Comparison of ENCODE assay signal across 7 cellular contexts in the genomic region with DNA sequence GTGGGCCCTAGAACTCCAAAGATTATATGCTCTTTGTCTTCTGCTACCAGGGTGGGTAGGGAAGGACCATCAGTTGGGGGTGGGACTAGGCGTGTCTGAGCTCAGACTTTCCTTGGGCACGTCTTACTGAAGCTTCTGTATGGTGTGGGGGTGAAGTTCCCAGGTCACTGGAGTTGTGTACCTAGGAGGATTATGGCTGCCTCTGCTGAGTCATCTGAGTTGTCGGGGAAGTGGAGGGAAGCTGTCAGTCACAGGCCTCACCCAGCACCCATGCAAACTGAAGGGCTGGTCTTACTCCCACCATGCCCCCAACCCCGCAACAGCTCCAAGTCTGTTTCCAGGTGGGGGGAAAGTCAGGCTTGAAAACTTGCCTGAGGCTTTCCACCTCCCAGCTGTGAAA.
"Had no signal": no experiment of that assay in that cellular context is flagged by ENCODE, and none has a peak within 500 bp of the region (broad histone marks: within the 10 kb centered on the region; RNA-seq: fewer than 3 reads in every experiment).

No MANE protein-coding gene starts in this region.

- DNase-seq: IMR-90, KBM-7, KG1 had no signal

- H3K4me2 ChIP-seq: KMS-11 had no signal

- ATAC-seq: HepG2 had no signal

- H3K9ac ChIP-seq: KMS-11 had no signal

- H3K27ac ChIP-seq: HL-60, KMS-11 had no signal

- FAIRE-seq: HepG2, HTR-8/SVneo had no signal
